ENCODE assay signal across 15 cellular contexts in genomic region chr3:149501524-149501923, GRCh38. TPM values are rescaled to one million over a fixed set of nuclear protein-coding genes. Genes with fewer than 3 reads are reported as not detected.
DNase-seq lines count a peak whose midpoint lies in the region; ATAC-seq and TF ChIP-seq lines count a peak whose summit lies in the region.
"Had no signal": no experiment of that assay in that cellular context is flagged by ENCODE, and none has a peak within 500 bp of the region (broad histone marks: within the 10 kb centered on the region; RNA-seq: fewer than 3 reads in every experiment).

No MANE protein-coding gene starts in this region.

- no peaks in the 10 kb centered on the region for H3K4me1 ChIP-seq in GM23338 (ENCODE audit: insufficient read depth)
- H3K4me1 ChIP-seq in left ventricle myocardium inferior: no peaks in the 10 kb centered on the region
- no peaks in the 10 kb centered on the region for H3K4me1 ChIP-seq in prostate gland (replicated peaks)
- H3K4me1 ChIP-seq: testis had no signal

- no peaks in the 10 kb centered on the region for H3K27me3 Mint-ChIP-seq in GM23338 (ENCODE audit: insufficient read depth, low read depth, poor library complexity)

- no peaks in the 10 kb centered on the region for H3K36me3 ChIP-seq in GM23338 (ENCODE audit: insufficient read depth)
- H3K36me3 ChIP-seq in left ventricle myocardium inferior: no peaks in the 10 kb centered on the region
- H3K36me3 ChIP-seq in prostate gland: no peaks in the 10 kb centered on the region
- H3K36me3 ChIP-seq: sigmoid colon had no signal

- no peak overlapping the region for H3K4me3 Mint-ChIP-seq in GM23338
- H3K4me3 Mint-ChIP-seq: activated T-cell treated with anti-CD3 and anti-CD28 coated beads, Interleukin-2, amount 50 U/mL, for 24 hours had no signal

- DNase-seq in GM23338 (ENCODE audit: low spot score) (no peak), astrocyte of the spinal cord (ENCODE audit: low read depth, low spot score) (peak; percentile 93), iris pigment epithelial cell (ENCODE audit: low read depth) (peak; percentile 82), stromal cell of bone marrow (ENCODE audit: low read depth) (peak; percentile 93), GM19238 (ENCODE audit: insufficient read length, low spot score) (no peak), left ventricle myocardium inferior (no peak), prostate gland (ENCODE audit: low spot score) (no peak), KBM-7 (no peak)
- DNase-seq: activated T-cell treated with anti-CD3 and anti-CD28 coated beads, Interleukin-2, amount 50 U/mL, for 24 hours; COR-L47; NCI-H146; NCI-H82; sigmoid colon; testis had no signal

- H3K36me3 Mint-ChIP-seq in GM23338 (ENCODE audit: low read depth): no peaks in the 10 kb centered on the region

- peak overlapping the region; percentile 22; the same call in 1 of the 2 replicates for H3K27ac Mint-ChIP-seq in GM23338
- H3K27ac Mint-ChIP-seq: activated T-cell treated with anti-CD3 and anti-CD28 coated beads, Interleukin-2, amount 50 U/mL, for 24 hours had no signal

- in situ Hi-C loops in astrocyte of the spinal cord (cut with HindIII; ENCODE audit: low sequenced_read_pairs): loop anchor here (25.0 kb wide), 1 partner anchor 261 kb away; the partner anchor contains the start of gene COMMD2
- in situ Hi-C loops in KBM-7 (cut with MboI; ENCODE audit: low pct_unique_long_range_greater_than_20kb, low sequenced_read_pairs): no loop called here

- no peak overlapping the region for H3K4me2 ChIP-seq in GM23338

- H3K9me3 ChIP-seq in left ventricle myocardium inferior (replicated peaks): no peaks in the 10 kb centered on the region
- no peaks in the 10 kb centered on the region for H3K9me3 ChIP-seq in prostate gland
- H3K9me3 ChIP-seq: sigmoid colon, testis had no signal

- H3K9me3 Mint-ChIP-seq in GM23338: no peaks in the 10 kb centered on the region
- H3K9me3 Mint-ChIP-seq: activated T-cell treated with anti-CD3 and anti-CD28 coated beads, Interleukin-2, amount 50 U/mL, for 24 hours had no signal

- no peaks in the 10 kb centered on the region; the same call in 1 of the 2 replicates for H3K9me2 ChIP-seq in GM23338 (ENCODE audit: insufficient read depth)

- H3K27ac ChIP-seq in GM23338 (ENCODE audit: low read depth) (no peak overlapping the region), left ventricle myocardium inferior (replicated peaks) (no peak overlapping the region), prostate gland (no peak overlapping the region)
- H3K27ac ChIP-seq: sigmoid colon, testis had no signal

- TF ChIP-seq CTCF in GM23338 (conservative IDR thresholded peaks at IDR 0.05; ENCODE audit: low read depth in 2 of 2): no peak
- TF ChIP-seq CTCF in astrocyte of the spinal cord (IDR thresholded peaks at IDR 0.05; ENCODE audit: low read depth, low read length): no peak
- no peak for TF ChIP-seq CTCF in left ventricle myocardium inferior (IDR thresholded peaks at IDR 0.05; ENCODE audit: borderline replicate concordance)
- TF ChIP-seq CTCF in prostate gland (IDR thresholded peaks at IDR 0.05): no peak

- intact Hi-C loops in left ventricle myocardium inferior (cut with micrococcal nuclease) (no loop called here), prostate gland (cut with DNase I) (no loop called here)

- no peak overlapping the region for H3K4me3 ChIP-seq in GM23338
- no peak overlapping the region for H3K4me3 ChIP-seq in astrocyte of the spinal cord (ENCODE audit: low read depth, low read length)
- H3K4me3 ChIP-seq in left ventricle myocardium inferior: no peak overlapping the region
- no peak overlapping the region for H3K4me3 ChIP-seq in prostate gland
- H3K4me3 ChIP-seq: sigmoid colon, testis had no signal

- no peaks in the 10 kb centered on the region for H4K20me1 ChIP-seq in GM23338 (replicated peaks; ENCODE audit: insufficient read depth)

- no peaks in the 10 kb centered on the region for H3K27me3 ChIP-seq in GM23338 (ENCODE audit: insufficient read depth)
- H3K27me3 ChIP-seq in left ventricle myocardium inferior (ENCODE audit: low read depth): no peaks in the 10 kb centered on the region
- H3K27me3 ChIP-seq in prostate gland (replicated peaks; ENCODE audit: insufficient read depth): no peaks in the 10 kb centered on the region
- H3K27me3 ChIP-seq: sigmoid colon, testis had no signal

- peaks cover 3% of the 10 kb centered on the region; the same call in 2 of the 3 replicates for H3K4me1 Mint-ChIP-seq in GM23338

- peak; percentile 37; the same call in 2 of the 3 replicates for ATAC-seq in GM23338
- ATAC-seq: activated CD4-positive, CD25-positive, alpha-beta regulatory T cell treated with anti-CD3 and anti-CD28 coated beads, Interleukin-2, amount 50 U/mL, for 24 hours had no signal

- no peaks in the 10 kb centered on the region for H3K79me2 ChIP-seq in GM23338 (replicated peaks; ENCODE audit: insufficient read depth)

- TF ChIP-seq POLR2A in prostate gland (IDR thresholded peaks at IDR 0.05): no peak

- no peaks in the 10 kb centered on the region for H3F3A ChIP-seq in GM23338 (replicated peaks; ENCODE audit: low read depth)

- 100% methylated on average over 1 of the region's 1 CpG for WGBS in prostate gland

- H2AFZ ChIP-seq in GM23338: no peak overlapping the region

TF ChIP-seq in GM23338, 12 proteins besides CTCF, POLR2A, EP300 and RAD21 (continues in another document):
- no peak for TF ChIP-seq STAT1 (IDR thresholded peaks at IDR 0.05; ENCODE audit: unreplicated experiment)
- TF ChIP-seq NANOG (IDR thresholded peaks at IDR 0.05; ENCODE audit: borderline replicate concordance): no peak
- TF ChIP-seq JUNB (IDR thresholded peaks at IDR 0.05; ENCODE audit: unreplicated experiment): no peak
- TF ChIP-seq ZNF462 (CRISPR knock-in tag; IDR thresholded peaks at IDR 0.05): 0 out of 2 replicates have a peak, but pooled peaks have one; percentile 11
- no peak for TF ChIP-seq POLR2AphosphoS5 (IDR thresholded peaks at IDR 0.05; ENCODE audit: low read depth)
- no peak for TF ChIP-seq CREB1 (CRISPR knock-in tag; IDR thresholded peaks at IDR 0.05; ENCODE audit: low read depth)

RNA-seq across cellular contexts. Expression of gene TM4SF4, which starts 27.0 kb away (rescaled TPM):
- total RNA-seq in GM23338 (2014; rRNA removed; shearing (Covaris generic)): not detected in 2 replicates
- not detected in 2 replicates for polyA plus RNA-seq in GM23338 (2016; fragmentation: Nextera tagmentation; extraction: Ambion mirVana)
- total RNA-seq in left ventricle myocardium inferior: not detected
- not detected for total RNA-seq in prostate gland

Comparison
In these comparisons a context has a peak if more than half of its experiments do, and no peak if none do; other contexts are left out.
1. DNase-seq: peak in astrocyte of the spinal cord (single experiment), iris pigment epithelial cell (single experiment) and stromal cell of bone marrow (single experiment); none in GM23338 (single experiment), GM19238 (single experiment), left ventricle myocardium inferior (single experiment), prostate gland (single experiment) and KBM-7 (single experiment).